16 cellular contexts compared by ENCODE assay signal in genomic region chr4:75848891-75849290, GRCh38. TPM values are rescaled to one million over a fixed set of nuclear protein-coding genes. Genes with fewer than 3 reads are reported as not detected.
A peak's percentile ranks its signal among the peaks of the same experiment; 100 is the strongest.
DNase-seq lines count a peak whose midpoint lies in the region; ATAC-seq and TF ChIP-seq lines count a peak whose summit lies in the region.
"Had no signal": no experiment of that assay in that cellular context is flagged by ENCODE, and none has a peak within 500 bp of the region (broad histone marks: within the 10 kb centered on the region; RNA-seq: fewer than 3 reads in every experiment).

No MANE protein-coding gene starts in this region.

- H3K27ac Mint-ChIP-seq in activated CD8-positive, alpha-beta T cell treated with anti-CD3 and anti-CD28 coated beads for 36 hours = no peak overlapping the region
- no peak overlapping the region for H3K27ac Mint-ChIP-seq in activated CD8-positive, alpha-beta T cell treated with anti-CD3 and anti-CD28 coated beads, Interleukin-2, amount 10 ng/mL, durations not matched to agents 7 days and 5 days
- peak overlapping the region; percentile 60 for H3K27ac Mint-ChIP-seq in activated T-helper 17 cell treated with anti-CD3 and anti-CD28 coated beads, Interleukin-2, amount 50 U/mL, for 72 hours
- no peak overlapping the region for H3K27ac Mint-ChIP-seq in activated CD4-positive, alpha-beta T cell treated with anti-CD3 and anti-CD28 coated beads, Interleukin-2, amount 10 ng/mL, durations not matched to agents 7 days and 5 days
- H3K27ac Mint-ChIP-seq: T-cell had no signal

- intact Hi-C loops in activated CD8-positive, alpha-beta T cell treated with anti-CD3 and anti-CD28 coated beads for 36 hours (cut with micrococcal nuclease) = loop anchor here (5.0 kb wide), 1 partner anchor 142 kb away; no protein-coding TSS in a partner anchor

- H3K79me1 ChIP-seq in mesenchymal stem cell (replicated peaks; ENCODE audit: low read length, poor library complexity, severe bottlenecking) = no peaks in the 10 kb centered on the region

- H4K8ac ChIP-seq in mesenchymal stem cell (ENCODE audit: low read length) = no peak overlapping the region

- no peak overlapping the region for H2AK5ac ChIP-seq in mesenchymal stem cell (ENCODE audit: low read length, severe bottlenecking)

- no peak overlapping the region for H2BK120ac ChIP-seq in mesenchymal stem cell (ENCODE audit: low read depth, low read length)

- H2BK15ac ChIP-seq in mesenchymal stem cell (ENCODE audit: low read depth, poor library complexity, severe bottlenecking) = no peak overlapping the region

- no peak overlapping the region for H2BK12ac ChIP-seq in mesenchymal stem cell (ENCODE audit: low read length in 2 of 2)

- no peak overlapping the region for H3K4ac ChIP-seq in mesenchymal stem cell (ENCODE audit: low read depth in 1 of 2, low read length in 2 of 2)

- H2BK5ac ChIP-seq in mesenchymal stem cell (ENCODE audit: low read depth, low read length, poor library complexity, severe bottlenecking) = no peak overlapping the region

- no peak overlapping the region for H3K4me3 Mint-ChIP-seq in activated CD8-positive, alpha-beta T cell treated with anti-CD3 and anti-CD28 coated beads for 36 hours
- H3K4me3 Mint-ChIP-seq in activated CD8-positive, alpha-beta T cell treated with anti-CD3 and anti-CD28 coated beads, Interleukin-2, amount 10 ng/mL, durations not matched to agents 7 days and 5 days = no peak overlapping the region
- H3K4me3 Mint-ChIP-seq in activated T-helper 17 cell treated with anti-CD3 and anti-CD28 coated beads, Interleukin-2, amount 50 U/mL, for 72 hours = peak overlapping the region; percentile 6
- H3K4me3 Mint-ChIP-seq in activated CD4-positive, alpha-beta T cell treated with anti-CD3 and anti-CD28 coated beads, Interleukin-2, amount 10 ng/mL, durations not matched to agents 7 days and 5 days = no peak overlapping the region
- H3K4me3 Mint-ChIP-seq: activated T-helper 1 cell treated with anti-CD3 and anti-CD28 coated beads, Interleukin-12 subunit alpha, Interleukin-12 subunit beta, Interleukin-2, Interleukin-4 antibody, amounts not matched to agents 30 ng/mL and 10 ng/mL and 1 ng/mL, durations not matched to agents 14 hours and 24 hours and 36 hours; T-cell had no signal

- WGBS in mesenchymal stem cell = 70% methylated on average over 4 of the region's 4 CpGs

- H3K27me3 ChIP-seq in mesenchymal stem cell (ENCODE audit: control insufficient read depth in 1 of 2, insufficient read depth in 1 of 2, low read length in 2 of 2) = no peaks in the 10 kb centered on the region
- H3K27me3 ChIP-seq: MG63 had no signal

- POLR2A ChIA-PET in activated CD8-positive, alpha-beta T cell treated with anti-CD3 and anti-CD28 coated beads for 36 hours (lab: Charles Lee) = no interaction called here
- POLR2A ChIA-PET in activated CD8-positive, alpha-beta T cell treated with anti-CD3 and anti-CD28 coated beads, Interleukin-2, amount 10 ng/mL, durations not matched to agents 7 days and 5 days (lab: Charles Lee) = no interaction called here
- POLR2A ChIA-PET in activated CD4-positive, alpha-beta T cell treated with anti-CD3 and anti-CD28 coated beads, Interleukin-2, amount 10 ng/mL, durations not matched to agents 7 days and 5 days (lab: Charles Lee) = no interaction called here

- H3K9me3 ChIP-seq in mesenchymal stem cell (ENCODE audit: control insufficient read depth, low read length) = no peaks in the 10 kb centered on the region
- H3K9me3 ChIP-seq: MG63, prostate gland had no signal

- no peak overlapping the region for H2AFZ ChIP-seq in mesenchymal stem cell (ENCODE audit: low read depth, low read length)

- H3K9me3 Mint-ChIP-seq in activated CD8-positive, alpha-beta T cell treated with anti-CD3 and anti-CD28 coated beads for 36 hours = no peaks in the 10 kb centered on the region
- no peaks in the 10 kb centered on the region for H3K9me3 Mint-ChIP-seq in activated CD8-positive, alpha-beta T cell treated with anti-CD3 and anti-CD28 coated beads, Interleukin-2, amount 10 ng/mL, durations not matched to agents 7 days and 5 days (ENCODE audit: insufficient read depth)
- H3K9me3 Mint-ChIP-seq in activated T-helper 17 cell treated with anti-CD3 and anti-CD28 coated beads, Interleukin-2, amount 50 U/mL, for 72 hours = no peaks in the 10 kb centered on the region
- H3K9me3 Mint-ChIP-seq in activated CD4-positive, alpha-beta T cell treated with anti-CD3 and anti-CD28 coated beads, Interleukin-2, amount 10 ng/mL, durations not matched to agents 7 days and 5 days = no peaks in the 10 kb centered on the region
- H3K9me3 Mint-ChIP-seq: activated T-helper 1 cell treated with anti-CD3 and anti-CD28 coated beads, Interleukin-12 subunit alpha, Interleukin-12 subunit beta, Interleukin-2, Interleukin-4 antibody, amounts not matched to agents 30 ng/mL and 10 ng/mL and 1 ng/mL, durations not matched to agents 14 hours and 24 hours and 36 hours; T-cell had no signal

- H3K27me3 Mint-ChIP-seq in activated CD8-positive, alpha-beta T cell treated with anti-CD3 and anti-CD28 coated beads for 36 hours = peaks cover 9% of the 10 kb centered on the region
- peaks cover 6% of the 10 kb centered on the region for H3K27me3 Mint-ChIP-seq in activated CD8-positive, alpha-beta T cell treated with anti-CD3 and anti-CD28 coated beads, Interleukin-2, amount 10 ng/mL, durations not matched to agents 7 days and 5 days (ENCODE audit: low read depth)
- peaks cover 10% of the 10 kb centered on the region for H3K27me3 Mint-ChIP-seq in activated T-helper 17 cell treated with anti-CD3 and anti-CD28 coated beads, Interleukin-2, amount 50 U/mL, for 72 hours
- H3K27me3 Mint-ChIP-seq in activated CD4-positive, alpha-beta T cell treated with anti-CD3 and anti-CD28 coated beads, Interleukin-2, amount 10 ng/mL, durations not matched to agents 7 days and 5 days = peaks cover 5% of the 10 kb centered on the region

- peaks cover 12% of the 10 kb centered on the region for H3K4me1 Mint-ChIP-seq in activated CD8-positive, alpha-beta T cell treated with anti-CD3 and anti-CD28 coated beads for 36 hours (ENCODE audit: low read depth)
- H3K4me1 Mint-ChIP-seq in activated CD8-positive, alpha-beta T cell treated with anti-CD3 and anti-CD28 coated beads, Interleukin-2, amount 10 ng/mL, durations not matched to agents 7 days and 5 days (ENCODE audit: low read depth) = peaks cover 10% of the 10 kb centered on the region
- peaks cover 5% of the 10 kb centered on the region for H3K4me1 Mint-ChIP-seq in activated T-helper 17 cell treated with anti-CD3 and anti-CD28 coated beads, Interleukin-2, amount 50 U/mL, for 72 hours
- peaks cover 20% of the 10 kb centered on the region for H3K4me1 Mint-ChIP-seq in activated CD4-positive, alpha-beta T cell treated with anti-CD3 and anti-CD28 coated beads, Interleukin-2, amount 10 ng/mL, durations not matched to agents 7 days and 5 days
- H3K4me1 Mint-ChIP-seq: T-cell had no signal

- H3K4me3 ChIP-seq in mesenchymal stem cell (ENCODE audit: insufficient read depth in 1 of 2, low read depth in 1 of 2, low read length in 2 of 2) = no peak overlapping the region
- H3K4me3 ChIP-seq: MG63, prostate gland had no signal

- no peak overlapping the region for H3K27ac ChIP-seq in mesenchymal stem cell (ENCODE audit: low read length, poor library complexity, severe bottlenecking)
- H3K27ac ChIP-seq: prostate gland, RWPE1 had no signal

- H3K4me1 ChIP-seq in mesenchymal stem cell (ENCODE audit: control insufficient read depth, insufficient read depth, low read depth, low read length) = peaks cover 5% of the 10 kb centered on the region
- H3K4me1 ChIP-seq: prostate gland had no signal

- CTCF ChIA-PET in activated CD8-positive, alpha-beta T cell treated with anti-CD3 and anti-CD28 coated beads for 36 hours (lab: Charles Lee) = interaction anchor here (0.6 to 1.7 kb wide), 13 partner anchors 10 to 147 kb away, joined by 3 to 13 read pairs (median 3); no protein-coding TSS in a partner anchor
- CTCF ChIA-PET in activated CD8-positive, alpha-beta T cell treated with anti-CD3 and anti-CD28 coated beads, Interleukin-2, amount 10 ng/mL, durations not matched to agents 7 days and 5 days (lab: Charles Lee) = interaction anchor here (1.0 to 1.7 kb wide), 8 partner anchors 11 to 974 kb away, joined by 3 to 14 read pairs (median 6); no protein-coding TSS in a partner anchor
- CTCF ChIA-PET in activated CD4-positive, alpha-beta T cell treated with anti-CD3 and anti-CD28 coated beads, Interleukin-2, amount 10 ng/mL, durations not matched to agents 7 days and 5 days (lab: Charles Lee) = interaction anchor here (1.2 to 1.4 kb wide), 4 partner anchors 46 to 282 kb away, joined by 3 to 9 read pairs (median 6); no protein-coding TSS in a partner anchor

- H3K23ac ChIP-seq in mesenchymal stem cell (ENCODE audit: low read length in 2 of 2) = no peak overlapping the region

- DNase-seq in activated CD8-positive, alpha-beta T cell treated with anti-CD3 and anti-CD28 coated beads for 36 hours = no peak
- DNase-seq in activated CD8-positive, alpha-beta T cell treated with anti-CD3 and anti-CD28 coated beads, Interleukin-2, amount 10 ng/mL, durations not matched to agents 7 days and 5 days = no peak
- DNase-seq in HCEC 1CT = peak; percentile 67
- peak; percentile 58 for DNase-seq in mesenchymal stem cell
- DNase-seq in superior temporal gyrus (ENCODE audit: extremely low spot score) = no peak
- DNase-seq in activated CD4-positive, alpha-beta T cell treated with anti-CD3 and anti-CD28 coated beads, Interleukin-2, amount 10 ng/mL, durations not matched to agents 7 days and 5 days = no peak

- H3K18ac ChIP-seq in mesenchymal stem cell (ENCODE audit: low read depth in 1 of 2, low read length in 2 of 2) = no peak overlapping the region

- H3K14ac ChIP-seq in mesenchymal stem cell (ENCODE audit: low read length in 2 of 2) = no peak overlapping the region

- TF ChIP-seq CTCF in activated CD8-positive, alpha-beta T cell treated with anti-CD3 and anti-CD28 coated beads for 36 hours (IDR thresholded peaks at IDR 0.05) = no peak

- H4K91ac ChIP-seq in mesenchymal stem cell (ENCODE audit: low read length) = no peak overlapping the region

- ATAC-seq in activated CD8-positive, alpha-beta T cell treated with anti-CD3 and anti-CD28 coated beads for 36 hours = peak; percentile 22
- no peak for ATAC-seq in activated CD8-positive, alpha-beta T cell treated with anti-CD3 and anti-CD28 coated beads, Interleukin-2, amount 10 ng/mL, durations not matched to agents 7 days and 5 days
- peak; percentile 85 for ATAC-seq in activated T-helper 17 cell treated with anti-CD3 and anti-CD28 coated beads, Interleukin-2, amount 50 U/mL, for 72 hours (replicated peaks)
- no peak for ATAC-seq in HG02884 (IDR thresholded peaks at IDR 0.05; ENCODE audit: unreplicated experiment)

- peak overlapping the region; percentile 33 for H3K9ac ChIP-seq in mesenchymal stem cell (ENCODE audit: low read length)

- H3K4me2 ChIP-seq in mesenchymal stem cell (ENCODE audit: low read length, poor library complexity, severe bottlenecking) = no peak overlapping the region

- H3K36me3 Mint-ChIP-seq in activated CD8-positive, alpha-beta T cell treated with anti-CD3 and anti-CD28 coated beads for 36 hours (ENCODE audit: low read depth) = no peaks in the 10 kb centered on the region
- no peaks in the 10 kb centered on the region for H3K36me3 Mint-ChIP-seq in activated CD8-positive, alpha-beta T cell treated with anti-CD3 and anti-CD28 coated beads, Interleukin-2, amount 10 ng/mL, durations not matched to agents 7 days and 5 days (ENCODE audit: low read depth)
- H3K36me3 Mint-ChIP-seq in activated T-helper 17 cell treated with anti-CD3 and anti-CD28 coated beads, Interleukin-2, amount 50 U/mL, for 72 hours (ENCODE audit: low read depth) = no peaks in the 10 kb centered on the region
- H3K36me3 Mint-ChIP-seq in activated CD4-positive, alpha-beta T cell treated with anti-CD3 and anti-CD28 coated beads, Interleukin-2, amount 10 ng/mL, durations not matched to agents 7 days and 5 days (ENCODE audit: low read depth) = no peaks in the 10 kb centered on the region
- H3K36me3 Mint-ChIP-seq: T-cell had no signal

- H3K36me3 ChIP-seq in mesenchymal stem cell (ENCODE audit: control insufficient read depth in 1 of 2, insufficient read depth in 2 of 2, low read depth in 1 of 2, low read length in 2 of 2) = no peaks in the 10 kb centered on the region
- H3K36me3 ChIP-seq: MG63, prostate gland had no signal

RNA-seq across cellular contexts. Expression of gene PPEF2, which starts 53.4 kb away (rescaled TPM):
- total RNA-seq in activated CD8-positive, alpha-beta T cell treated with anti-CD3 and anti-CD28 coated beads for 36 hours = under 1 TPM; 0.11 to 0.25 TPM
- under 1 TPM in 1 of 2 experiments, not detected in 1; 0.65 TPM for total RNA-seq in activated CD8-positive, alpha-beta T cell treated with anti-CD3 and anti-CD28 coated beads, Interleukin-2, amount 10 ng/mL, durations not matched to agents 7 days and 5 days
- total RNA-seq in activated T-helper 17 cell treated with anti-CD3 and anti-CD28 coated beads, Interleukin-2, amount 50 U/mL, for 72 hours = under 1 TPM in 1 of 2 donors, not detected in 1; 0.24 TPM
- polyA plus RNA-seq in mesenchymal stem cell (2013, experiment 1 of 2) = not detected
- not detected for polyA plus RNA-seq in mesenchymal stem cell (2013, experiment 2 of 2)
- under 1 TPM; 0.10 to 0.12 TPM for total RNA-seq in activated CD4-positive, alpha-beta T cell treated with anti-CD3 and anti-CD28 coated beads, Interleukin-2, amount 10 ng/mL, durations not matched to agents 7 days and 5 days
- total RNA-seq: A673; activated T-helper 1 cell treated with anti-CD3 and anti-CD28 coated beads, Interleukin-12 subunit alpha, Interleukin-12 subunit beta, Interleukin-2, Interleukin-4 antibody, amounts not matched to agents 30 ng/mL and 10 ng/mL and 1 ng/mL, durations not matched to agents 14 hours and 24 hours and 36 hours; HT-29; left ventricle myocardium superior; prostate gland had no signal

Comparison
In these comparisons a context has a peak if more than half of its experiments do, and no peak if none do; other contexts are left out.
1. ATAC-seq: peak in activated CD8-positive, alpha-beta T cell treated with anti-CD3 and anti-CD28 coated beads for 36 hours (single experiment) and activated T-helper 17 cell treated with anti-CD3 and anti-CD28 coated beads, Interleukin-2, amount 50 U/mL, for 72 hours (single experiment); none in activated CD8-positive, alpha-beta T cell treated with anti-CD3 and anti-CD28 coated beads, Interleukin-2, amount 10 ng/mL, durations not matched to agents 7 days and 5 days (single experiment) and HG02884 (single experiment).
2. DNase-seq: peak in HCEC 1CT (single experiment) and mesenchymal stem cell (single experiment); none in activated CD8-positive, alpha-beta T cell treated with anti-CD3 and anti-CD28 coated beads for 36 hours (single experiment), activated CD8-positive, alpha-beta T cell treated with anti-CD3 and anti-CD28 coated beads, Interleukin-2, amount 10 ng/mL, durations not matched to agents 7 days and 5 days (single experiment), superior temporal gyrus (single experiment) and activated CD4-positive, alpha-beta T cell treated with anti-CD3 and anti-CD28 coated beads, Interleukin-2, amount 10 ng/mL, durations not matched to agents 7 days and 5 days (single experiment).